In the genomic region with DNA sequence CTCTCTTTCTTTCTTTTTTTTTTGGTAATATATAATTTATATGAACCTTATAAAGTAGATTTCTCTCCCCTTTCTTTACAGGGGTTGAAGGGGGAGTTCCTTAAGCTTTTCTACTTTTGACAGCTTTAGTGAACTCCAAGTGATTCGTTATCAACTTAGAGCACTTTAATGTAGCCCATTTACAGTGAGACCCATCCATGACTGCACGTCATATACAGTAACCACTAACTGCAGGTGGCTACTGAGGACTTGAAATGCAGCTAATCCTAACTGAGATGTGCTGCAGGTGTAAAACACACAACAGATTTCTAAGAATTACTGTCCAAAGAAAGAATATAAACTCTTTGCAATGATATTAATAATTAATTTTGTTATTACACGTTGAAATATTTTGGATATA, we compare ENCODE assay signal across 9 cellular contexts. TPM values are rescaled to one million over a fixed set of nuclear protein-coding genes. Genes with fewer than 3 reads are reported as not detected.
DNase-seq lines count a peak whose midpoint lies in the region; ATAC-seq and TF ChIP-seq lines count a peak whose summit lies in the region.
"Had no signal": no experiment of that assay in that cellular context is flagged by ENCODE, and none has a peak within 500 bp of the region (broad histone marks: within the 10 kb centered on the region; RNA-seq: fewer than 3 reads in every experiment).

No MANE protein-coding gene starts in this region.

- H3K36me3 ChIP-seq in HUES6 (ENCODE audit: control insufficient read depth, insufficient read depth, low read length) (no peaks in the 10 kb centered on the region), neuronal stem cell (replicated peaks in 1 of 2; ENCODE audit: control insufficient read depth in 2 of 2, insufficient read depth in 2 of 2, low read length in 2 of 2) (no peaks in the 10 kb centered on the region)

- H3K27ac ChIP-seq in HUES6 (ENCODE audit: low read depth, low read length) (no peak overlapping the region), neuronal stem cell (replicated peaks; ENCODE audit: low read length) (no peak overlapping the region)
- H3K27ac ChIP-seq: VCaP had no signal

- TF ChIP-seq CTCF in Calu3 (IDR thresholded peaks at IDR 0.05; ENCODE audit: unreplicated experiment) (no peak), choroid plexus epithelial cell (conservative IDR thresholded peaks at IDR 0.05; ENCODE audit: low read depth, low read length) (no peak)

- H3K9ac ChIP-seq in HUES6 (ENCODE audit: low read length): no peak overlapping the region
- no peak overlapping the region for H3K9ac ChIP-seq in neuronal stem cell (ENCODE audit: low read depth, low read length, poor library complexity)

- H3K14ac ChIP-seq in neuronal stem cell (ENCODE audit: low read length): no peak overlapping the region

- H3K23ac ChIP-seq in neuronal stem cell (ENCODE audit: low read depth, low read length, poor library complexity): no peak overlapping the region

- H2BK12ac ChIP-seq in neuronal stem cell (ENCODE audit: low read length): no peak overlapping the region

- H3K27me3 ChIP-seq in HUES6 (ENCODE audit: control insufficient read depth, insufficient read depth, low read length) (no peaks in the 10 kb centered on the region), neuronal stem cell (ENCODE audit: control insufficient read depth in 3 of 3, insufficient read depth in 3 of 3, low read depth in 1 of 3, low read length in 3 of 3) (no peaks in the 10 kb centered on the region)

- no peak overlapping the region for H4K91ac ChIP-seq in neuronal stem cell (ENCODE audit: low read depth, low read length, poor library complexity)

- H3K79me1 ChIP-seq in neuronal stem cell (ENCODE audit: low read depth, low read length): no peaks in the 10 kb centered on the region

- ATAC-seq in HG02852 (IDR thresholded peaks at IDR 0.05; ENCODE audit: unreplicated experiment) (no peak), GM21786 (IDR thresholded peaks at IDR 0.05; ENCODE audit: unreplicated experiment) (no peak)

- BruUV-seq in Calu3 (replicated peaks; lab: Mats Ljungman, UMichigan): no TSS peak

- H3K4me3 Mint-ChIP-seq in Calu3 (ENCODE audit: low read depth, unreplicated experiment): peak overlapping the region; percentile 89

- no peak overlapping the region for H2BK120ac ChIP-seq in neuronal stem cell (ENCODE audit: low read depth, low read length)

- WGBS in neuronal stem cell (ENCODE audit: extremely low coverage in 2 of 2, insufficient read length in 2 of 2, insufficient replicate concordance in 1 of 2), 2 donors: no CpG with 5 or more reads among the region's 3 CpGs

- CTCF ChIA-PET in Calu3 (lab: Charles Lee): interaction anchor here (0.9 kb wide), 1 partner anchor 196 kb away, joined by 3 read pairs; no protein-coding TSS in a partner anchor

- H4K8ac ChIP-seq in neuronal stem cell (ENCODE audit: low read depth, low read length): no peak overlapping the region

- H2BK15ac ChIP-seq in neuronal stem cell (ENCODE audit: low read length): no peak overlapping the region

- H3K4me1 ChIP-seq in HUES6 (ENCODE audit: control insufficient read depth, insufficient read depth, low read length): no peaks in the 10 kb centered on the region
- peaks cover 0 to 2% of the 10 kb centered on the region in 2 donors for H3K4me1 ChIP-seq in neuronal stem cell (ENCODE audit: control insufficient read depth in 2 of 2, insufficient read depth in 1 of 2, low read depth in 1 of 2, low read length in 2 of 2)

- DNase-seq in Calu3 (peak; percentile 5), choroid plexus epithelial cell (ENCODE audit: low read depth) (no peak), neuronal stem cell (ENCODE audit: low spot score) (no peak), DMS153 (lab: John Stamatoyannopoulos, UW) (no peak), NK-92 (lab: John Stamatoyannopoulos, UW; ENCODE audit: unreplicated experiment) (no peak)

- peak overlapping the region; percentile 80 for H2AFZ ChIP-seq in neuronal stem cell (ENCODE audit: low read length)

- H3K9me3 ChIP-seq in HUES6 (ENCODE audit: control insufficient read depth, insufficient read depth, low read depth, low read length) (no peaks in the 10 kb centered on the region), neuronal stem cell (replicated peaks in 1 of 2; ENCODE audit: control insufficient read depth in 2 of 2, insufficient read depth in 1 of 2, low read depth in 1 of 2, low read length in 2 of 2) (no peaks in the 10 kb centered on the region)

- H3K4me1 Mint-ChIP-seq in Calu3 (ENCODE audit: low read depth, unreplicated experiment): no peaks in the 10 kb centered on the region

- H2BK5ac ChIP-seq in neuronal stem cell (ENCODE audit: low read length): no peak overlapping the region

- intact Hi-C loops in Calu3 (cut with micrococcal nuclease; ENCODE audit: unreplicated experiment): no loop called here

- H3K18ac ChIP-seq in neuronal stem cell (ENCODE audit: low read length): no peak overlapping the region

- no peak overlapping the region for H3K4ac ChIP-seq in neuronal stem cell (ENCODE audit: low read length)

- H3K4me3 ChIP-seq in HUES6 (ENCODE audit: low read depth, low read length): peak overlapping the region; percentile 70
- H3K4me3 ChIP-seq in choroid plexus epithelial cell (ENCODE audit: low read depth, low read length): peak overlapping the region; percentile 78
- peak overlapping the region; percentile 54 to 73 for H3K4me3 ChIP-seq in neuronal stem cell (ENCODE audit: low read length in 2 of 2)

- peaks cover 10% of the 10 kb centered on the region for H3K36me3 Mint-ChIP-seq in Calu3 (ENCODE audit: insufficient read depth, unreplicated experiment)

- H2AK5ac ChIP-seq in neuronal stem cell (ENCODE audit: low read depth, low read length): no peak overlapping the region

- H3K4me2 ChIP-seq in neuronal stem cell (ENCODE audit: insufficient read depth, low read length, poor library complexity, severe bottlenecking): no peak overlapping the region

- no peaks in the 10 kb centered on the region for H3K9me3 Mint-ChIP-seq in Calu3 (ENCODE audit: low read depth, unreplicated experiment)

- H3K27ac Mint-ChIP-seq in Calu3 (ENCODE audit: unreplicated experiment): peak overlapping the region; percentile 94

- no peaks in the 10 kb centered on the region for H3K27me3 Mint-ChIP-seq in Calu3 (ENCODE audit: unreplicated experiment)

RNA-seq across cellular contexts. Expression of a gene that starts 0.6 kb away (rescaled TPM):
- total RNA-seq in Calu3 (2022): 1.4 and 2.1 TPM in 2 replicates
- 6.9 TPM for polyA plus RNA-seq in neuronal stem cell (2013, experiment 1 of 2)
- 7.4 TPM for polyA plus RNA-seq in neuronal stem cell (2013, experiment 2 of 2)

RNA-seq across cellular contexts. Expression of a gene that starts 0.7 kb away (rescaled TPM):
- total RNA-seq in Calu3 (2022): not detected in 2 replicates
- 3.3 TPM for polyA plus RNA-seq in neuronal stem cell (2013, experiment 1 of 2)
- 2.8 TPM for polyA plus RNA-seq in neuronal stem cell (2013, experiment 2 of 2)
